ENCODE assay signal across 14 cellular contexts in the genomic region with DNA sequence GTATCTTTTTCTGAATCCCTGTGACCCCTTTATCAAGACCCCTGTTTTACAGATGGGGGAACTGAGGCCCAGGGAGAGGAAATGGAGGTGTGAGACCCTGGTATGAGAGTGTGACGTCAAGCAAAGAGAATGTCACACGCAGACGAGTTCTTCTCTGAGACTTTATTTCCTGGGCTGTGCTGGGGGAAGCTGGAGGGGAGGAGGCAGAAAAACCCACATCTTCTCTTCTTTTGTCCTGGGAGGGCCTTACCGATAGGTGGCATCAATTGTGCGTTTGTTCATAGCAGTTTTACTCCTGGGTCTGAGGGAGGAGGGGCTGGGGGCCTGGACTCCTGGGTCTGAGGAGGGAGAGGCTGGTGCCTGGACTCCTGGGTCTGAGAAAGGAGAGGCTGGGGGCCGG. TPM values are rescaled to one million over a fixed set of nuclear protein-coding genes. Genes with fewer than 3 reads are reported as not detected.
DNase-seq lines count a peak whose midpoint lies in the region; ATAC-seq, FAIRE-seq and TF ChIP-seq lines count a peak whose summit lies in the region.
"Had no signal": no experiment of that assay in that cellular context is flagged by ENCODE, and none has a peak within 500 bp of the region (broad histone marks: within the 10 kb centered on the region; RNA-seq: fewer than 3 reads in every experiment).

No MANE protein-coding gene starts in this region.

- FAIRE-seq in GM12891 (lab: Jason Lieb, UNC), result peak; percentile 75

- DNase-seq in GM12891 (ENCODE audit: insufficient read length, low spot score) (no peak), NCI-H226 (peak; percentile 6), hepatocyte (ENCODE audit: low spot score) (no peak), vagina (ENCODE audit: extremely low spot score in 2 of 2) (no peak), cerebellar cortex (ENCODE audit: low spot score) (no peak)
- no peak for DNase-seq in CD8-positive, alpha-beta T cell
- DNase-seq: body of pancreas; NCI-H2029; stimulated activated naive CD8-positive, alpha-beta T cell treated with anti-CD3 and anti-CD28 coated beads, Interleukin-15, Interleukin-2, amounts not matched to agents 100 U/mL and 50 U/mL, for 24 hours; SW 1271 had no signal

- no peaks in the 10 kb centered on the region for H3K9me2 ChIP-seq in hepatocyte (replicated peaks; ENCODE audit: insufficient read depth)

- TF ChIP-seq POLR2A in GM12891 (IDR thresholded peaks at IDR 0.05; ENCODE audit: low read depth, low read length), result no peak
- no peak for TF ChIP-seq POLR2A in vagina (IDR thresholded peaks at IDR 0.05)

- peaks cover 7% of the 10 kb centered on the region for H3K4me1 Mint-ChIP-seq in CD8-positive, alpha-beta T cell (ENCODE audit: low read depth)

- no peak for ATAC-seq in GM19452 (IDR thresholded peaks at IDR 0.05; ENCODE audit: unreplicated experiment)
- no peak for ATAC-seq in CD8-positive, alpha-beta T cell
- ATAC-seq: body of pancreas; stimulated activated naive CD8-positive, alpha-beta T cell treated with anti-CD3 and anti-CD28 coated beads, Interleukin-15, Interleukin-2, amounts not matched to agents 100 U/mL and 50 U/mL, for 24 hours had no signal

- peaks cover 45% of the 10 kb centered on the region for H3K27me3 Mint-ChIP-seq in CD8-positive, alpha-beta T cell (ENCODE audit: low read depth)

- WGBS in hepatocyte (ENCODE audit: low lambda C conversion rate, missing lambda C conversion rate), result 23% methylated on average over 6 of the region's 6 CpGs

- H3K4me2 ChIP-seq in BLaER1, result peak overlapping the region; percentile 55
- no peak overlapping the region for H3K4me2 ChIP-seq in hepatocyte
- H3K4me2 ChIP-seq: smooth muscle cell had no signal

- no peaks in the 10 kb centered on the region for H4K20me1 ChIP-seq in BLaER1
- H4K20me1 ChIP-seq in hepatocyte (ENCODE audit: insufficient read depth, poor library complexity, severe bottlenecking), result no peaks in the 10 kb centered on the region

- H3K27ac Mint-ChIP-seq in CD8-positive, alpha-beta T cell, result no peak overlapping the region

- no peak overlapping the region for H3K9ac ChIP-seq in BLaER1

- intact Hi-C loops in vagina (cut with DNase I), result no loop called here
- intact Hi-C loops in CD8-positive, alpha-beta T cell (cut with DNase I, micrococcal nuclease), result no loop called here

- POLR2A ChIA-PET in CD8-positive, alpha-beta T cell (lab: Charles Lee), result no interaction called here

- H3K36me3 ChIP-seq in BLaER1, result no peaks in the 10 kb centered on the region
- no peaks in the 10 kb centered on the region for H3K36me3 ChIP-seq in hepatocyte (replicated peaks; ENCODE audit: insufficient read depth, low read depth)
- H3K36me3 ChIP-seq in vagina, result no peaks in the 10 kb centered on the region
- H3K36me3 ChIP-seq in CD8-positive, alpha-beta T cell (ENCODE audit: insufficient read depth, low read length), result no peaks in the 10 kb centered on the region

- H2AFZ ChIP-seq in hepatocyte, result no peak overlapping the region

- peaks cover 39% of the 10 kb centered on the region for H3K4me1 ChIP-seq in BLaER1
- H3K4me1 ChIP-seq in hepatocyte (ENCODE audit: insufficient read depth), result peaks cover 6% of the 10 kb centered on the region
- peaks cover 16% of the 10 kb centered on the region for H3K4me1 ChIP-seq in vagina
- peaks cover 9% of the 10 kb centered on the region for H3K4me1 ChIP-seq in CD8-positive, alpha-beta T cell (ENCODE audit: insufficient read depth, low read length)

- H3K36me3 Mint-ChIP-seq in CD8-positive, alpha-beta T cell, result no peaks in the 10 kb centered on the region

- TF ChIP-seq CTCF in hepatocyte (IDR thresholded peaks at IDR 0.05; ENCODE audit: poor library complexity) (peak; percentile 10), vagina (IDR thresholded peaks at IDR 0.05) (no peak)
- no peak for TF ChIP-seq CTCF in CD8-positive, alpha-beta T cell (IDR thresholded peaks at IDR 0.05)

- peaks cover 9% of the 10 kb centered on the region for H3K9me3 Mint-ChIP-seq in CD8-positive, alpha-beta T cell

- peak overlapping the region; percentile 18 for H3K27ac ChIP-seq in BLaER1
- no peak overlapping the region for H3K27ac ChIP-seq in hepatocyte
- no peak overlapping the region for H3K27ac ChIP-seq in vagina
- H3K27ac ChIP-seq in CD8-positive, alpha-beta T cell (ENCODE audit: low read depth, low read length), result no peak overlapping the region
- H3K27ac ChIP-seq: body of pancreas had no signal

- H3K27me3 ChIP-seq in BLaER1 (no peaks in the 10 kb centered on the region), hepatocyte (peaks cover 8% of the 10 kb centered on the region), vagina (no peaks in the 10 kb centered on the region)
- peaks cover 12% of the 10 kb centered on the region for H3K27me3 ChIP-seq in CD8-positive, alpha-beta T cell (ENCODE audit: insufficient read depth, low read length)
- H3K27me3 ChIP-seq: body of pancreas had no signal

- H3K79me2 ChIP-seq in hepatocyte, result no peaks in the 10 kb centered on the region

- H3K4me3 Mint-ChIP-seq in CD8-positive, alpha-beta T cell, result no peak overlapping the region

- CTCF ChIA-PET in CD8-positive, alpha-beta T cell (lab: Charles Lee), result no interaction called here

- H3K4me3 ChIP-seq in BLaER1 (no peak overlapping the region), hepatocyte (no peak overlapping the region), vagina (no peak overlapping the region)
- H3K4me3 ChIP-seq in CD8-positive, alpha-beta T cell (ENCODE audit: low read depth, low read length), result no peak overlapping the region
- H3K4me3 ChIP-seq: body of pancreas, smooth muscle cell had no signal

- peaks cover 15% of the 10 kb centered on the region for H3K9me3 ChIP-seq in BLaER1
- no peaks in the 10 kb centered on the region for H3K9me3 ChIP-seq in hepatocyte (ENCODE audit: low read depth)
- no peaks in the 10 kb centered on the region for H3K9me3 ChIP-seq in vagina
- H3K9me3 ChIP-seq in CD8-positive, alpha-beta T cell (ENCODE audit: low read length), result no peaks in the 10 kb centered on the region
- H3K9me3 ChIP-seq: body of pancreas had no signal

TF ChIP-seq in GM12891, 5 proteins besides CTCF, POLR2A, EP300 and RAD21:
- TF ChIP-seq POU2F2 (IDR thresholded peaks at IDR 0.05; ENCODE audit: low read depth, low read length) (no peak), TAF1 (IDR thresholded peaks at IDR 0.05; ENCODE audit: low read depth, low read length) (no peak), SPI1 (IDR thresholded peaks at IDR 0.05; ENCODE audit: low read depth, low read length) (no peak), POLR2AphosphoS5 (IDR thresholded peaks at IDR 0.05; ENCODE audit: low read depth, low read length) (no peak), PAX5 (IDR thresholded peaks at IDR 0.05; ENCODE audit: insufficient read depth, low read length, severe bottlenecking) (no peak)
TF ChIP-seq in GM12891: peak in this region for 0.

RNA-seq across cellular contexts. Expression of gene KLK15, which starts 4.9 kb away (rescaled TPM):
- not detected for polyA plus RNA-seq in GM12891 (2012; ENCODE audit: low read depth, missing spikeins)
- total RNA-seq in hepatocyte (not detected in 2 replicates), vagina (not detected)
- not detected in 2 replicates for polyA plus RNA-seq in hepatocyte
- not detected for total RNA-seq in CD8-positive, alpha-beta T cell
- total RNA-seq: body of pancreas, mononuclear cell, smooth muscle cell had no signal
- polyA plus RNA-seq: smooth muscle cell had no signal

RNA-seq across cellular contexts. Expression of gene KLK1, which starts 14.7 kb away (rescaled TPM):
- 41.1 TPM for polyA plus RNA-seq in GM12891 (2012; ENCODE audit: low read depth, missing spikeins)
- total RNA-seq in hepatocyte (2.7 and 3.9 TPM in 2 replicates), vagina (not detected)
- 6.6 and 8.2 TPM in 2 replicates for polyA plus RNA-seq in hepatocyte
- total RNA-seq in CD8-positive, alpha-beta T cell, result not detected
- total RNA-seq: mononuclear cell had no signal
- polyA plus RNA-seq: smooth muscle cell had no signal

RNA-seq across cellular contexts. Expression of gene KLK3, which starts 16.5 kb away (rescaled TPM):
- not detected for polyA plus RNA-seq in GM12891 (2012; ENCODE audit: low read depth, missing spikeins)
- total RNA-seq in hepatocyte (not detected in 2 replicates), vagina (not detected)
- polyA plus RNA-seq in hepatocyte, result 0.60 TPM in 1 of 2 replicates, not detected in the other
- total RNA-seq in CD8-positive, alpha-beta T cell, result not detected
- total RNA-seq: body of pancreas, smooth muscle cell had no signal
- polyA plus RNA-seq: smooth muscle cell had no signal

RNA-seq across cellular contexts. Expression of gene KLK2, which starts 35.0 kb away (rescaled TPM):
- polyA plus RNA-seq in GM12891 (2012; ENCODE audit: low read depth, missing spikeins), result 8.7 TPM
- total RNA-seq in hepatocyte (not detected in 2 replicates), vagina (not detected)
- not detected in 2 replicates for polyA plus RNA-seq in hepatocyte
- not detected for total RNA-seq in CD8-positive, alpha-beta T cell
- total RNA-seq: body of pancreas, smooth muscle cell had no signal
- polyA plus RNA-seq: smooth muscle cell had no signal

RNA-seq across cellular contexts. Expression of gene ACP4, which starts 48.0 kb away (rescaled TPM):
- not detected for polyA plus RNA-seq in GM12891 (2012; ENCODE audit: low read depth, missing spikeins)
- not detected in 2 replicates for total RNA-seq in hepatocyte
- not detected in 2 replicates for polyA plus RNA-seq in hepatocyte
- not detected for total RNA-seq in vagina
- total RNA-seq in CD8-positive, alpha-beta T cell, result not detected
- total RNA-seq: body of pancreas, mononuclear cell, smooth muscle cell had no signal
